Comparison of ENCODE assay signal across 16 cellular contexts in the genomic region with DNA sequence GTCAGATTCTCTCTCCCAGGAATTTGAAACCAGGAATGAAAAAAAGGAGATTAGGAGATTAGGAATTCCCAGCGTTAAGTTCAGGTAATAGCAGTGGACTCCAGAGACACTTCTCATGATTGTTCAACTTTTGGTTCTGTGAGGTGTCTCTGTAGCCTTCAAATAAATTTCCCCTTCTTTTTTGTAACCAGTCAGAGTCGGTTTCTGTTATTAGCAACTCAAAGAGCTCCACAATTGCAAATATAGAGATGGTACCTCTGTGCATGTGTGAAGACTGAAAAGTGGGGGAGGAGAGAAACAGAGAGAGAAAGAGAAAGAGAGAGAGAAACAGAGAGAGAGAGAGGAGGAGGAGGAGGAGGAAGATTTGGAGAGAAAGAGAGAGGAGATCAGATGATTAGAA.
DNase-seq lines count a peak whose midpoint lies in the region; ATAC-seq, FAIRE-seq and TF ChIP-seq lines count a peak whose summit lies in the region.
"Had no signal": no experiment of that assay in that cellular context is flagged by ENCODE, and none has a peak within 500 bp of the region (broad histone marks: within the 10 kb centered on the region; RNA-seq: fewer than 3 reads in every experiment).

No MANE protein-coding gene starts in this region.

- TF ChIP-seq POLR2A in GM12878 (IDR thresholded peaks at IDR 0.05; ENCODE audit: low read depth, low read length) = no peak

- H3K4me1 ChIP-seq in GM23248 (ENCODE audit: insufficient read depth) = peaks cover 21% of the 10 kb centered on the region
- H3K4me1 ChIP-seq in GM12878 (ENCODE audit: control insufficient read depth, insufficient read depth, low read length) = peaks cover 9% of the 10 kb centered on the region

- H4K20me1 ChIP-seq in GM23248 (ENCODE audit: insufficient read depth) (no peaks in the 10 kb centered on the region), GM12878 (ENCODE audit: control insufficient read depth, insufficient read depth) (no peaks in the 10 kb centered on the region)

- 76 to 79% methylated on average over 2 of the region's 2 CpGs for WGBS in GM23248 (ENCODE audit: low coverage in 1 of 2, low lambda C conversion rate in 2 of 2, missing lambda C conversion rate in 2 of 2), 2 experiments
- 0% methylated on average over 2 of the region's 2 CpGs for WGBS in GM12878 (ENCODE audit: insufficient coverage, insufficient replicate concordance, low lambda C conversion rate, missing lambda C conversion rate)

- no peak overlapping the region for H3K4me3 ChIP-seq in GM23248
- no peak overlapping the region for H3K4me3 ChIP-seq in GM12878

- POLR2A ChIA-PET in GM12878 (lab: Charles Lee) = no interaction called here

- peak; percentile 46 for ATAC-seq in HG03039 (IDR thresholded peaks at IDR 0.05; ENCODE audit: unreplicated experiment)
- ATAC-seq in GM12878 = no peak
- ATAC-seq in stimulated activated naive B cell treated with anti-CD40 and anti-IgM and Interleukin-4, amounts not matched to agents 10 μg/mL and 1 μg/mL and 100 μg/mL, for 72 hours (replicated peaks) = peak; percentile 38 to 56
- ATAC-seq in GM18868 (IDR thresholded peaks at IDR 0.05; ENCODE audit: unreplicated experiment) = no peak
- ATAC-seq: T-cell had no signal

- H3K4me2 ChIP-seq in GM23248 (ENCODE audit: unreplicated experiment) (no peak overlapping the region), GM12878 (ENCODE audit: control insufficient read depth, insufficient read depth) (no peak overlapping the region)

- RAD21 ChIA-PET in GM12878 (lab: Charles Lee; ENCODE audit: unreplicated experiment) = no interaction called here

- intact Hi-C loops in GM12878 (cut with micrococcal nuclease; ENCODE audit: unreplicated experiment) = no loop called here

- no TSS peak for BruUV-seq in GM12878 (replicated peaks; lab: Mats Ljungman, UMichigan)

- CTCF ChIA-PET in GM12878 (lab: Yijun Ruan, JAX) = interaction anchor here (1.1 kb wide), 1 partner anchor 114 kb away, joined by 3 read pairs; the partner anchor contains the start of gene IL6

- FAIRE-seq in GM12878 (lab: Jason Lieb, UNC) = no peak
- FAIRE-seq: H1 had no signal

- peaks cover 35 to 41% of the 10 kb centered on the region in 2 donors for H3K4me1 Mint-ChIP-seq in stimulated activated naive B cell treated with anti-CD40 and anti-IgM and Interleukin-4, amounts not matched to agents 10 μg/mL and 1 μg/mL and 100 μg/mL, for 72 hours
- H3K4me1 Mint-ChIP-seq: CD4-positive, CD25-positive, alpha-beta regulatory T cell; T-cell had no signal

- TF ChIP-seq RAD21 in GM12878 (IDR thresholded peaks at IDR 0.05; ENCODE audit: insufficient read depth, low read depth, low read length) = no peak

- H3K27me3 Mint-ChIP-seq in stimulated activated naive B cell treated with anti-CD40 and anti-IgM and Interleukin-4, amounts not matched to agents 10 μg/mL and 1 μg/mL and 100 μg/mL, for 72 hours = no peaks in the 10 kb centered on the region

- H3F3A ChIP-seq in GM23248 (ENCODE audit: insufficient read depth) = 0 out of 2 replicates have a peak, but pooled peaks cover 4% of the 10 kb centered on the region

- H3K36me3 Mint-ChIP-seq in stimulated activated naive B cell treated with anti-CD40 and anti-IgM and Interleukin-4, amounts not matched to agents 10 μg/mL and 1 μg/mL and 100 μg/mL, for 72 hours = peaks cover 14 to 33% of the 10 kb centered on the region in 2 donors
- H3K36me3 Mint-ChIP-seq: CD4-positive, CD25-positive, alpha-beta regulatory T cell; T-cell had no signal

- H3K4me3 Mint-ChIP-seq in stimulated activated naive B cell treated with anti-CD40 and anti-IgM and Interleukin-4, amounts not matched to agents 10 μg/mL and 1 μg/mL and 100 μg/mL, for 72 hours = no peak overlapping the region
- H3K4me3 Mint-ChIP-seq: CD4-positive, CD25-positive, alpha-beta regulatory T cell; T-cell had no signal

- no peak for TF ChIP-seq CTCF in GM12878 (IDR thresholded peaks at IDR 0.05 in 2 of 3, conservative IDR thresholded peaks at IDR 0.05 in 1 of 3; ENCODE audit: control insufficient read depth in 2 of 3, extremely low read depth in 1 of 3, insufficient read depth in 1 of 3, low read depth in 3 of 3, low read length in 3 of 3)

- H3K9ac ChIP-seq in GM23248 (no peak overlapping the region), GM12878 (ENCODE audit: control insufficient read depth, insufficient read depth, low read length) (no peak overlapping the region)

- H3K9me3 Mint-ChIP-seq in stimulated activated naive B cell treated with anti-CD40 and anti-IgM and Interleukin-4, amounts not matched to agents 10 μg/mL and 1 μg/mL and 100 μg/mL, for 72 hours = peaks cover 4 to 7% of the 10 kb centered on the region in 2 donors

- H3K9me2 ChIP-seq in GM23248 (ENCODE audit: insufficient read depth) = no peaks in the 10 kb centered on the region

- no peak overlapping the region for H3K27ac Mint-ChIP-seq in stimulated activated naive B cell treated with anti-CD40 and anti-IgM and Interleukin-4, amounts not matched to agents 10 μg/mL and 1 μg/mL and 100 μg/mL, for 72 hours
- H3K27ac Mint-ChIP-seq: CD4-positive, CD25-positive, alpha-beta regulatory T cell; T-cell had no signal

- H3K36me3 ChIP-seq in GM23248 (ENCODE audit: low read depth) = no peaks in the 10 kb centered on the region
- H3K36me3 ChIP-seq in GM12878 (ENCODE audit: control insufficient read depth in 2 of 2, insufficient read depth in 2 of 2, low read length in 1 of 2) = no peaks in the 10 kb centered on the region

- H3K27ac ChIP-seq in GM23248 = no peak overlapping the region
- no peak overlapping the region for H3K27ac ChIP-seq in GM12878 (ENCODE audit: control insufficient read depth, insufficient read depth)

- H3K27me3 ChIP-seq in GM23248 (replicated peaks; ENCODE audit: insufficient read depth) (no peaks in the 10 kb centered on the region), GM12878 (replicated peaks in 1 of 2; ENCODE audit: control insufficient read depth in 2 of 2, insufficient read depth in 2 of 2, low read length in 1 of 2) (no peaks in the 10 kb centered on the region; a peak in 2 of 4 replicates)

- H2AFZ ChIP-seq in GM23248 = peak overlapping the region; percentile 6; the same call in 1 of the 2 replicates
- no peak overlapping the region for H2AFZ ChIP-seq in GM12878 (ENCODE audit: control insufficient read depth, low read depth, low read length)

- in situ Hi-C loops in GM23248 (cut with MboI) (no loop called here), GM12878 (cut with MboI) (no loop called here)

- SMC1A ChIA-PET in GM12878 (lab: Charles Lee; ENCODE audit: uncharacterized antibody, unreplicated experiment) = no interaction called here

- H3K9me3 ChIP-seq in GM23248 (ENCODE audit: low read depth) = no peaks in the 10 kb centered on the region
- H3K9me3 ChIP-seq in GM12878 (replicated peaks; ENCODE audit: control insufficient read depth, insufficient read depth, low read length) = peaks cover 2% of the 10 kb centered on the region; the same call in 2 of the 3 replicates

- H3K79me2 ChIP-seq in GM23248 (ENCODE audit: insufficient read depth) (no peaks in the 10 kb centered on the region), GM12878 (ENCODE audit: control insufficient read depth, insufficient read depth, low read length) (no peaks in the 10 kb centered on the region)

- TF ChIP-seq EP300 in GM12878 (IDR thresholded peaks at IDR 0.05; ENCODE audit: borderline replicate concordance in 1 of 2, control insufficient read depth in 1 of 2, low read depth in 2 of 2, low read length in 2 of 2) = no peak

- DNase-seq in GM23248 (no peak), GM12878 (ENCODE audit: low read depth, low spot score) (no peak), KG1 (lab: John Stamatoyannopoulos, UW) (no peak), DMS79 treated with DMSO at 0.1 percent for 48 hours (lab: John Stamatoyannopoulos, UW) (no peak)
- no peak for DNase-seq in stimulated activated naive B cell treated with anti-CD40 and anti-IgM and Interleukin-4, amounts not matched to agents 10 μg/mL and 1 μg/mL and 100 μg/mL, for 72 hours
- DNase-seq: CD4-positive, CD25-positive, alpha-beta regulatory T cell; MV-4-11; NCI-H1417; NCI-H187 treated with DMSO at 0.1 percent for 48 hours; NCI-H2171; NCI-H446; NCI-H69; T-cell had no signal

TF ChIP-seq in GM12878, 131 proteins besides CTCF, POLR2A, EP300 and RAD21:
- TF ChIP-seq NFIC (IDR thresholded peaks at IDR 0.05; ENCODE audit: low read depth, low read length) (peak; percentile 26; the same call in 1 of the 2 replicates), KAT2A (conservative IDR thresholded peaks at IDR 0.05; ENCODE audit: control insufficient read depth, low read depth, low read length) (no peak), NR2C2 (IDR thresholded peaks at IDR 0.05; ENCODE audit: borderline replicate concordance, control insufficient read depth, insufficient read length, low read depth) (no peak), PKNOX1 (IDR thresholded peaks at IDR 0.05) (no peak)

Comparison
In these comparisons a context has a peak if more than half of its experiments do, and no peak if none do; other contexts are left out.
1. ATAC-seq: peak in HG03039 (single experiment) and stimulated activated naive B cell treated with anti-CD40 and anti-IgM and Interleukin-4, amounts not matched to agents 10 μg/mL and 1 μg/mL and 100 μg/mL, for 72 hours (2 of 2); none in GM12878 (single experiment) and GM18868 (single experiment).